Comparison of ENCODE assay signal across 2 cellular contexts in the genomic region with DNA sequence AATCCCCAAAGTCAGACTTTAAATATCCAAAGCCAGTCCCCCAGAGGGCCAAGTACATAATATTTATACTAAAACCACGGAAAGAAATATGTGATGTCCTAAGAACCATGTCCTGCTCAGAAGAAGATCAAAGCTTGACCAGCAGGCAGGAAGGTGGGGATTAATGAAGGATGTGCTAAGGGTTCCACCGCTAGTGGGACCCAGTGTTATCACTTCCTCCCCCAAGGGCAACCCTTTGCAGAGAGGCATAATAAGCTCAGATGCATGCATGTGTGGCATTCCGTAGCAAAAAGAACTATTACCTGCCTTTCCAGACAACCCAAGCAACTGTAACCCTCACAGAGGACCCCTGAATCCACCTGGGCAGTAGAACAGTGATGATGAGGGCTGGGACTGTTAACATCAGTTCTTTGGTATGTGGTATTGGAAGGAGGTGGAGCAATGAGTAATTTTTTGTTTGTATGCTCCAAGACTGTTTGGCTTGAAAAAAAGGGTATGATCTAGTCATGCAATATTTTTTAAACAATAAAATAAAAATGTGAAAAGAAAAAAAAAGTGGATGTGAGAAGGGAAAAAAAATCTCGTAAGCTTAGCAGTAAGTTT.
TF ChIP-seq lines count a peak whose summit lies in the region.

No MANE protein-coding gene starts in this region.

TF ChIP-seq in GM23338, 12 proteins besides CTCF, POLR2A, EP300 and RAD21 (continues in another document):
- TF ChIP-seq, protein P1, sequence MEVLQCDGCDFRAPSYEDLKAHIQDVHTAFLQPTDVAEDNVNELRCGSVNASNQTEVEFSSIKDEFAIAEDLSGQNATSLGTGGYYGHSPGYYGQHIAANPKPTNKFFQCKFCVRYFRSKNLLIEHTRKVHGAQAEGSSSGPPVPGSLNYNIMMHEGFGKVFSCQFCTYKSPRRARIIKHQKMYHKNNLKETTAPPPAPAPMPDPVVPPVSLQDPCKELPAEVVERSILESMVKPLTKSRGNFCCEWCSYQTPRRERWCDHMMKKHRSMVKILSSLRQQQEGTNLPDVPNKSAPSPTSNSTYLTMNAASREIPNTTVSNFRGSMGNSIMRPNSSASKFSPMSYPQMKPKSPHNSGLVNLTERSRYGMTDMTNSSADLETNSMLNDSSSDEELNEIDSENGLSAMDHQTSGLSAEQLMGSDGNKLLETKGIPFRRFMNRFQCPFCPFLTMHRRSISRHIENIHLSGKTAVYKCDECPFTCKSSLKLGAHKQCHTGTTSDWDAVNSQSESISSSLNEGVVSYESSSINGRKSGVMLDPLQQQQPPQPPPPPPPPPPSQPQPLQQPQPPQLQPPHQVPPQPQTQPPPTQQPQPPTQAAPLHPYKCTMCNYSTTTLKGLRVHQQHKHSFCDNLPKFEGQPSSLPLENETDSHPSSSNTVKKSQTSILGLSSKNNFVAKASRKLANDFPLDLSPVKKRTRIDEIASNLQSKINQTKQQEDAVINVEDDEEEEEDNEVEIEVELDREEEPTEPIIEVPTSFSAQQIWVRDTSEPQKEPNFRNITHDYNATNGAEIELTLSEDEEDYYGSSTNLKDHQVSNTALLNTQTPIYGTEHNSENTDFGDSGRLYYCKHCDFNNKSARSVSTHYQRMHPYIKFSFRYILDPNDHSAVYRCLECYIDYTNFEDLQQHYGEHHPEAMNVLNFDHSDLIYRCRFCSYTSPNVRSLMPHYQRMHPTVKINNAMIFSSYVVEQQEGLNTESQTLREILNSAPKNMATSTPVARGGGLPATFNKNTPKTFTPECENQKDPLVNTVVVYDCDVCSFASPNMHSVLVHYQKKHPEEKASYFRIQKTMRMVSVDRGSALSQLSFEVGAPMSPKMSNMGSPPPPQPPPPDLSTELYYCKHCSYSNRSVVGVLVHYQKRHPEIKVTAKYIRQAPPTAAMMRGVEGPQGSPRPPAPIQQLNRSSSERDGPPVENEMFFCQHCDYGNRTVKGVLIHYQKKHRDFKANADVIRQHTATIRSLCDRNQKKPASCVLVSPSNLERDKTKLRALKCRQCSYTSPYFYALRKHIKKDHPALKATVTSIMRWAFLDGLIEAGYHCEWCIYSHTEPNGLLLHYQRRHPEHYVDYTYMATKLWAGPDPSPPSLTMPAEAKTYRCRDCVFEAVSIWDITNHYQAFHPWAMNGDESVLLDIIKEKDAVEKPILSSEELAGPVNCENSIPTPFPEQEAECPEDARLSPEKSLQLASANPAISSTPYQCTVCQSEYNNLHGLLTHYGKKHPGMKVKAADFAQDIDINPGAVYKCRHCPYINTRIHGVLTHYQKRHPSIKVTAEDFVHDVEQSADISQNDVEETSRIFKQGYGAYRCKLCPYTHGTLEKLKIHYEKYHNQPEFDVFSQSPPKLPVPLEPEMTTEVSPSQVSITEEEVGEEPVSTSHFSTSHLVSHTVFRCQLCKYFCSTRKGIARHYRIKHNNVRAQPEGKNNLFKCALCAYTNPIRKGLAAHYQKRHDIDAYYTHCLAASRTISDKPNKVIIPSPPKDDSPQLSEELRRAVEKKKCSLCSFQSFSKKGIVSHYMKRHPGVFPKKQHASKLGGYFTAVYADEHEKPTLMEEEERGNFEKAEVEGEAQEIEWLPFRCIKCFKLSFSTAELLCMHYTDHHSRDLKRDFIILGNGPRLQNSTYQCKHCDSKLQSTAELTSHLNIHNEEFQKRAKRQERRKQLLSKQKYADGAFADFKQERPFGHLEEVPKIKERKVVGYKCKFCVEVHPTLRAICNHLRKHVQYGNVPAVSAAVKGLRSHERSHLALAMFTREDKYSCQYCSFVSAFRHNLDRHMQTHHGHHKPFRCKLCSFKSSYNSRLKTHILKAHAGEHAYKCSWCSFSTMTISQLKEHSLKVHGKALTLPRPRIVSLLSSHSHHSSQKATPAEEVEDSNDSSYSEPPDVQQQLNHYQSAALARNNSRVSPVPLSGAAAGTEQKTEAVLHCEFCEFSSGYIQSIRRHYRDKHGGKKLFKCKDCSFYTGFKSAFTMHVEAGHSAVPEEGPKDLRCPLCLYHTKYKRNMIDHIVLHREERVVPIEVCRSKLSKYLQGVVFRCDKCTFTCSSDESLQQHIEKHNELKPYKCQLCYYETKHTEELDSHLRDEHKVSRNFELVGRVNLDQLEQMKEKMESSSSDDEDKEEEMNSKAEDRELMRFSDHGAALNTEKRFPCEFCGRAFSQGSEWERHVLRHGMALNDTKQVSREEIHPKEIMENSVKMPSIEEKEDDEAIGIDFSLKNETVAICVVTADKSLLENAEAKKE (CRISPR knock-in tag; IDR thresholded peaks at IDR 0.05) = no peak
- no peak for TF ChIP-seq ZNF114 (CRISPR knock-in tag; IDR thresholded peaks at IDR 0.05)
- TF ChIP-seq, protein P2, sequence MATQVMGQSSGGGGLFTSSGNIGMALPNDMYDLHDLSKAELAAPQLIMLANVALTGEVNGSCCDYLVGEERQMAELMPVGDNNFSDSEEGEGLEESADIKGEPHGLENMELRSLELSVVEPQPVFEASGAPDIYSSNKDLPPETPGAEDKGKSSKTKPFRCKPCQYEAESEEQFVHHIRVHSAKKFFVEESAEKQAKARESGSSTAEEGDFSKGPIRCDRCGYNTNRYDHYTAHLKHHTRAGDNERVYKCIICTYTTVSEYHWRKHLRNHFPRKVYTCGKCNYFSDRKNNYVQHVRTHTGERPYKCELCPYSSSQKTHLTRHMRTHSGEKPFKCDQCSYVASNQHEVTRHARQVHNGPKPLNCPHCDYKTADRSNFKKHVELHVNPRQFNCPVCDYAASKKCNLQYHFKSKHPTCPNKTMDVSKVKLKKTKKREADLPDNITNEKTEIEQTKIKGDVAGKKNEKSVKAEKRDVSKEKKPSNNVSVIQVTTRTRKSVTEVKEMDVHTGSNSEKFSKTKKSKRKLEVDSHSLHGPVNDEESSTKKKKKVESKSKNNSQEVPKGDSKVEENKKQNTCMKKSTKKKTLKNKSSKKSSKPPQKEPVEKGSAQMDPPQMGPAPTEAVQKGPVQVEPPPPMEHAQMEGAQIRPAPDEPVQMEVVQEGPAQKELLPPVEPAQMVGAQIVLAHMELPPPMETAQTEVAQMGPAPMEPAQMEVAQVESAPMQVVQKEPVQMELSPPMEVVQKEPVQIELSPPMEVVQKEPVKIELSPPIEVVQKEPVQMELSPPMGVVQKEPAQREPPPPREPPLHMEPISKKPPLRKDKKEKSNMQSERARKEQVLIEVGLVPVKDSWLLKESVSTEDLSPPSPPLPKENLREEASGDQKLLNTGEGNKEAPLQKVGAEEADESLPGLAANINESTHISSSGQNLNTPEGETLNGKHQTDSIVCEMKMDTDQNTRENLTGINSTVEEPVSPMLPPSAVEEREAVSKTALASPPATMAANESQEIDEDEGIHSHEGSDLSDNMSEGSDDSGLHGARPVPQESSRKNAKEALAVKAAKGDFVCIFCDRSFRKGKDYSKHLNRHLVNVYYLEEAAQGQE (IDR thresholded peaks at IDR 0.05; ENCODE audit: unreplicated experiment) = no peak
- TF ChIP-seq JUNB (IDR thresholded peaks at IDR 0.05; ENCODE audit: unreplicated experiment) = no peak
- TF ChIP-seq CREB1 (CRISPR knock-in tag; IDR thresholded peaks at IDR 0.05; ENCODE audit: low read depth) = no peak
- TF ChIP-seq, protein P3, sequence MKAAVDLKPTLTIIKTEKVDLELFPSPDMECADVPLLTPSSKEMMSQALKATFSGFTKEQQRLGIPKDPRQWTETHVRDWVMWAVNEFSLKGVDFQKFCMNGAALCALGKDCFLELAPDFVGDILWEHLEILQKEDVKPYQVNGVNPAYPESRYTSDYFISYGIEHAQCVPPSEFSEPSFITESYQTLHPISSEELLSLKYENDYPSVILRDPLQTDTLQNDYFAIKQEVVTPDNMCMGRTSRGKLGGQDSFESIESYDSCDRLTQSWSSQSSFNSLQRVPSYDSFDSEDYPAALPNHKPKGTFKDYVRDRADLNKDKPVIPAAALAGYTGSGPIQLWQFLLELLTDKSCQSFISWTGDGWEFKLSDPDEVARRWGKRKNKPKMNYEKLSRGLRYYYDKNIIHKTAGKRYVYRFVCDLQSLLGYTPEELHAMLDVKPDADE (IDR thresholded peaks at IDR 0.05) = no peak
- no peak for TF ChIP-seq POLR2AphosphoS5 (IDR thresholded peaks at IDR 0.05; ENCODE audit: low read depth)
- no peak for TF ChIP-seq ZNF331 (CRISPR knock-in tag; IDR thresholded peaks at IDR 0.05; ENCODE audit: low read depth)
- TF ChIP-seq EZH2 (IDR thresholded peaks at IDR 0.05; ENCODE audit: low read depth, unreplicated experiment) = no peak

TF ChIP-seq in GM12878, 131 proteins besides CTCF, POLR2A, EP300 and RAD21:
- no peak for TF ChIP-seq HDAC2 (IDR thresholded peaks at IDR 0.05)
- peak; percentile 67; the same call in 1 of the 2 replicates for TF ChIP-seq SPI1 (IDR thresholded peaks at IDR 0.05; ENCODE audit: borderline replicate concordance, insufficient read depth, low read depth, low read length)
- peak; percentile 65; the same call in 1 of the 2 replicates for TF ChIP-seq ZNF24 (IDR thresholded peaks at IDR 0.05)
- 0 out of 2 replicates have a peak, but pooled peaks have one; percentile 18 for TF ChIP-seq CREB1 (IDR thresholded peaks at IDR 0.05; ENCODE audit: low read depth)
- no peak for TF ChIP-seq MYC (IDR thresholded peaks at IDR 0.05; ENCODE audit: insufficient read depth, insufficient read length, insufficient replicate concordance, low read length, severe bottlenecking)
- TF ChIP-seq, protein P4, sequence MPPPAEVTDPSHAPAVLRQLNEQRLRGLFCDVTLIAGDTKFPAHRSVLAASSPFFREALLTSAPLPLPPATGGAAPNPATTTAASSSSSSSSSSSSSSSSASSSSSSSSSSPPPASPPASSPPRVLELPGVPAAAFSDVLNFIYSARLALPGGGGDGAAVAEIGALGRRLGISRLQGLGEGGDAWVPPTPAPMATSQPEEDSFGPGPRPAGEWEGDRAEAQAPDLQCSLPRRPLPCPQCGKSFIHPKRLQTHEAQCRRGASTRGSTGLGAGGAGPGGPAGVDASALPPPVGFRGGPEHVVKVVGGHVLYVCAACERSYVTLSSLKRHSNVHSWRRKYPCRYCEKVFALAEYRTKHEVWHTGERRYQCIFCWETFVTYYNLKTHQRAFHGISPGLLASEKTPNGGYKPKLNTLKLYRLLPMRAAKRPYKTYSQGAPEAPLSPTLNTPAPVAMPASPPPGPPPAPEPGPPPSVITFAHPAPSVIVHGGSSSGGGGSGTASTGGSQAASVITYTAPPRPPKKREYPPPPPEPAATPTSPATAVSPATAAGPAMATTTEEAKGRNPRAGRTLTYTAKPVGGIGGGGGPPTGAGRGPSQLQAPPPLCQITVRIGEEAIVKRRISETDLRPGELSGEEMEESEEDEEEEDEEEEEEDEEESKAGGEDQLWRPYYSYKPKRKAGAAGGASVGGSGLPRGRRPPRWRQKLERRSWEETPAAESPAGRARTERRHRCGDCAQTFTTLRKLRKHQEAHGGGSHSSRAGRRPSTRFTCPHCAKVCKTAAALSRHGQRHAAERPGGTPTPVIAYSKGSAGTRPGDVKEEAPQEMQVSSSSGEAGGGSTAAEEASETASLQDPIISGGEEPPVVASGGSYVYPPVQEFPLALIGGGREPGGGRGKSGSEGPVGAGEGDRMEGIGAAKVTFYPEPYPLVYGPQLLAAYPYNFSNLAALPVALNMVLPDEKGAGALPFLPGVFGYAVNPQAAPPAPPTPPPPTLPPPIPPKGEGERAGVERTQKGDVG (CRISPR knock-in tag; IDR thresholded peaks at IDR 0.05) = 0 out of 2 replicates have a peak, but pooled peaks have one; percentile 67
- TF ChIP-seq ZNF207 (IDR thresholded peaks at IDR 0.05; ENCODE audit: borderline replicate concordance) = no peak; the same call in 1 of the 2 replicates
